In genomic region chr6:109791301-109791700, GRCh38 we compare ENCODE assay signal across 16 cellular contexts.
DNase-seq lines count a peak whose midpoint lies in the region; TF ChIP-seq lines count a peak whose summit lies in the region.
"Had no signal": no experiment of that assay in that cellular context is flagged by ENCODE, and none has a peak within 500 bp of the region (broad histone marks: within the 10 kb centered on the region; RNA-seq: fewer than 3 reads in every experiment).

No MANE protein-coding gene starts in this region.

- H3K9ac ChIP-seq in mesendoderm (ENCODE audit: low read length) = no peak overlapping the region
- H3K9ac ChIP-seq: BLaER1, parathyroid adenoma had no signal

- no peak overlapping the region for H3K56ac ChIP-seq in mesendoderm (ENCODE audit: low read length)

- no peaks in the 10 kb centered on the region for H3K36me3 ChIP-seq in mesendoderm (ENCODE audit: control insufficient read depth, insufficient read depth, low read length)
- H3K36me3 ChIP-seq in tibial nerve = peaks cover 0 to 12% (median 0%) of the 10 kb centered on the region in 3 donors
- no peaks in the 10 kb centered on the region for H3K36me3 ChIP-seq in breast epithelium

- H2AK5ac ChIP-seq in mesendoderm (ENCODE audit: low read length) = no peak overlapping the region

- H3K79me1 ChIP-seq in mesendoderm (ENCODE audit: low read length) = no peaks in the 10 kb centered on the region

- H3K23ac ChIP-seq in mesendoderm (ENCODE audit: low read length) = no peak overlapping the region

- no peak overlapping the region for H2BK120ac ChIP-seq in mesendoderm (ENCODE audit: low read depth, low read length)

- no peak overlapping the region for H3K18ac ChIP-seq in mesendoderm (ENCODE audit: low read length)

- peak overlapping the region; percentile 45 for H3K27ac Mint-ChIP-seq in HFFc6
- H3K27ac Mint-ChIP-seq: activated T-helper 2 cell treated with anti-CD3 and anti-CD28 coated beads, Interferon-gamma antibody, Interleukin-2, Interleukin-4, amounts not matched to agents 10 μg/mL and 5 μg/mL and 100 μg/mL, durations not matched to agents 14 hours and 24 hours and 36 hours had no signal

- no CpG with 5 or more reads among the region's 12 CpGs for WGBS in mesendoderm (ENCODE audit: extremely low coverage, insufficient coverage, low lambda C conversion rate)
- 52 to 55% methylated on average over 12 of the region's 12 CpGs for WGBS in tibial nerve, 2 donors

- H3K4me1 ChIP-seq in mesendoderm (ENCODE audit: control insufficient read depth, low read depth, low read length) (peaks cover 10% of the 10 kb centered on the region), tibial nerve (peaks cover 0 to 44% (median 11%) of the 10 kb centered on the region in 4 donors), breast epithelium (peaks cover 0 to 5% of the 10 kb centered on the region in 2 donors)
- H3K4me1 ChIP-seq: BLaER1, parathyroid adenoma had no signal

- H3K4me3 ChIP-seq in mesendoderm (ENCODE audit: low read length) = no peak overlapping the region
- H3K4me3 ChIP-seq in tibial nerve = no peak overlapping the region
- no peak overlapping the region for H3K4me3 ChIP-seq in breast epithelium
- H3K4me3 ChIP-seq: BLaER1, coronary artery had no signal

- H4K5ac ChIP-seq in mesendoderm (ENCODE audit: low read length) = no peak overlapping the region

- H3K36me3 Mint-ChIP-seq in HFFc6 (ENCODE audit: low read depth) = peaks cover 21% of the 10 kb centered on the region

- H3K27me3 ChIP-seq in mesendoderm (ENCODE audit: insufficient read depth, low read length, poor library complexity) = no peaks in the 10 kb centered on the region
- no peaks in the 10 kb centered on the region for H3K27me3 ChIP-seq in tibial nerve
- no peaks in the 10 kb centered on the region for H3K27me3 ChIP-seq in breast epithelium
- H3K27me3 ChIP-seq: BLaER1 had no signal

- intact Hi-C loops in breast epithelium (cut with DNase I; ENCODE audit: low total_unique reads) = no loop called here

- H3K4me2 ChIP-seq in mesendoderm (ENCODE audit: low read length) = no peak overlapping the region
- H3K4me2 ChIP-seq: BLaER1 had no signal

- no peaks in the 10 kb centered on the region for H3K27me3 Mint-ChIP-seq in HFFc6 (ENCODE audit: insufficient read depth)

- no peak for DNase-seq in HFFc6
- DNase-seq in cerebellar cortex (ENCODE audit: low spot score) = peak; percentile 36
- peak; percentile 54 for DNase-seq in mesendoderm
- no peak for DNase-seq in tibial nerve (ENCODE audit: low spot score in 2 of 2)
- no peak for DNase-seq in breast epithelium (ENCODE audit: low spot score in 2 of 2)
- DNase-seq in NCI-H2029 (lab: John Stamatoyannopoulos, UW) = no peak
- DNase-seq in activated naive CD4-positive, alpha-beta T cell treated with Interleukin-2 at 50 U/mL for 16 hours = no peak
- DNase-seq: amniotic stem cell; left colon; NCI-H187 treated with DMSO at 0.1 percent for 48 hours; NCI-H526 treated with DMSO at 0.1 percent for 48 hours; stimulated activated naive CD8-positive, alpha-beta T cell treated with anti-CD3 and anti-CD28 coated beads, Interleukin-15, Interleukin-2, amounts not matched to agents 100 U/mL and 50 U/mL, for 24 hours had no signal

- H3K4ac ChIP-seq in mesendoderm (ENCODE audit: low read depth, low read length) = no peak overlapping the region

- no peak overlapping the region for H2BK15ac ChIP-seq in mesendoderm (replicated peaks; ENCODE audit: low read depth)

- no peaks in the 10 kb centered on the region for H3K79me2 ChIP-seq in mesendoderm (ENCODE audit: control insufficient read depth, insufficient read depth, low read length)
- H3K79me2 ChIP-seq: parathyroid adenoma had no signal

- H3K4me3 Mint-ChIP-seq in HFFc6 = no peak overlapping the region

- TF ChIP-seq POLR2A in tibial nerve (IDR thresholded peaks at IDR 0.05) = no peak
- no peak for TF ChIP-seq POLR2A in breast epithelium (IDR thresholded peaks at IDR 0.05)

- H4K8ac ChIP-seq in mesendoderm (ENCODE audit: low read depth, low read length) = no peak overlapping the region

- H3K9me3 Mint-ChIP-seq in HFFc6 = no peaks in the 10 kb centered on the region
- H3K9me3 Mint-ChIP-seq: activated T-helper 2 cell treated with anti-CD3 and anti-CD28 coated beads, Interferon-gamma antibody, Interleukin-2, Interleukin-4, amounts not matched to agents 10 μg/mL and 5 μg/mL and 100 μg/mL, durations not matched to agents 14 hours and 24 hours and 36 hours had no signal

- H3K27ac ChIP-seq in mesendoderm (ENCODE audit: low read depth, low read length) (no peak overlapping the region), tibial nerve (peak overlapping the region in 3 of 4 donors; percentile 9 to 95 (median 81)), breast epithelium (no peak overlapping the region)
- H3K27ac ChIP-seq: BLaER1, coronary artery, parathyroid adenoma had no signal

- H3K4me1 Mint-ChIP-seq in HFFc6 (ENCODE audit: low read depth) = peaks cover 82% of the 10 kb centered on the region

- TF ChIP-seq EP300 in tibial nerve (IDR thresholded peaks at IDR 0.05) = no peak

- no peak overlapping the region for H2BK5ac ChIP-seq in mesendoderm (ENCODE audit: low read length)

- H3K9me3 ChIP-seq in tibial nerve (no peaks in the 10 kb centered on the region), breast epithelium (no peaks in the 10 kb centered on the region)

- TF ChIP-seq CTCF in HFFc6 (IDR thresholded peaks at IDR 0.05) = no peak
- no peak for TF ChIP-seq CTCF in tibial nerve (IDR thresholded peaks at IDR 0.05)
- no peak for TF ChIP-seq CTCF in breast epithelium (IDR thresholded peaks at IDR 0.05)

Comparison
In these comparisons a context has a peak if more than half of its experiments do, and no peak if none do; other contexts are left out.
1. DNase-seq: peak in cerebellar cortex (single experiment) and mesendoderm (single experiment); none in HFFc6 (single experiment), tibial nerve (0 of 2), breast epithelium (0 of 2), NCI-H2029 (single experiment) and activated naive CD4-positive, alpha-beta T cell treated with Interleukin-2 at 50 U/mL for 16 hours (single experiment).
2. H3K27ac ChIP-seq: peak in tibial nerve (3 of 4); none in mesendoderm (single experiment) and breast epithelium (0 of 2).